32 cellular contexts compared by ENCODE assay signal in genomic region chr7:121777672-121778071, GRCh38.
"Had no signal": no experiment of that assay in that cellular context is flagged by ENCODE, and none has a peak within 500 bp of the region (broad histone marks: within the 10 kb centered on the region; RNA-seq: fewer than 3 reads in every experiment).

No MANE protein-coding gene starts in this region.

- H3K9me3 Mint-ChIP-seq: activated CD4-positive, alpha-beta T cell treated with anti-CD3 and anti-CD28 coated beads, Interleukin-2, amount 10 ng/mL, durations not matched to agents 24 days and 14 days; activated naive CD4-positive, alpha-beta T cell treated with anti-CD3 and anti-CD28 coated beads, Interleukin-2, amount 10 ng/mL, durations not matched to agents 7 days and 5 days; activated naive CD8-positive, alpha-beta T cell treated with anti-CD3 and anti-CD28 coated beads, Interleukin-2, amount 10 ng/mL, durations not matched to agents 7 days and 5 days; activated T-helper 1 cell treated with anti-CD3 and anti-CD28 coated beads, Interleukin-12 subunit alpha, Interleukin-12 subunit beta, Interleukin-2, Interleukin-4 antibody, amounts not matched to agents 30 ng/mL and 10 ng/mL and 1 ng/mL, durations not matched to agents 14 hours and 24 hours and 36 hours; activated T-helper 2 cell treated with anti-CD3 and anti-CD28 coated beads, Interferon-gamma antibody, Interleukin-2, Interleukin-4, amounts not matched to agents 10 μg/mL and 5 μg/mL and 100 μg/mL, durations not matched to agents 14 hours and 24 hours and 36 hours; brain; dendritic cell treated with granulocyte-macrophage colony-stimulating factor and Interleukin-4, amounts not matched to agents 40 ng/mL and 50 ng/mL, for 4 days; endodermal cell; T-helper 2 cell treated with Interferon-gamma antibody and Interleukin-4, amounts not matched to agents 5 μg/mL and 100 μg/mL, for 36 hours had no signal

- H3K27me3 Mint-ChIP-seq: activated CD4-positive, alpha-beta memory T cell treated with anti-CD3 and anti-CD28 coated beads for 36 hours; activated CD4-positive, alpha-beta T cell treated with anti-CD3 and anti-CD28 coated beads for 36 hours; activated CD4-positive, alpha-beta T cell treated with anti-CD3 and anti-CD28 coated beads, Interleukin-2, amount 10 ng/mL, durations not matched to agents 24 days and 14 days; activated CD8-positive, alpha-beta memory T cell treated with anti-CD3 and anti-CD28 coated beads, Interleukin-2, amount 10 ng/mL, durations not matched to agents 7 days and 5 days; activated naive CD4-positive, alpha-beta T cell treated with anti-CD3 and anti-CD28 coated beads, Interleukin-2, amount 10 ng/mL, durations not matched to agents 7 days and 5 days; activated naive CD8-positive, alpha-beta T cell treated with anti-CD3 and anti-CD28 coated beads, Interleukin-2, amount 10 ng/mL, durations not matched to agents 7 days and 5 days; brain; central memory CD8-positive, alpha-beta T cell; dendritic cell treated with granulocyte-macrophage colony-stimulating factor and Interleukin-4, amounts not matched to agents 40 ng/mL and 50 ng/mL, for 4 days; T-helper 17 cell had no signal

- H3K4me1 ChIP-seq: ascending aorta had no signal

- H3K4me3 ChIP-seq: ascending aorta, coronary artery, dorsolateral prefrontal cortex had no signal

- H3K27ac ChIP-seq: ascending aorta, coronary artery, dorsolateral prefrontal cortex, WERI-Rb-1 had no signal

- H3K36me3 Mint-ChIP-seq: activated CD4-positive, alpha-beta memory T cell treated with anti-CD3 and anti-CD28 coated beads for 36 hours; activated CD8-positive, alpha-beta memory T cell treated with anti-CD3 and anti-CD28 coated beads, Interleukin-2, amount 10 ng/mL, durations not matched to agents 7 days and 5 days; activated naive CD4-positive, alpha-beta T cell treated with anti-CD3 and anti-CD28 coated beads, Interleukin-2, amount 10 ng/mL, durations not matched to agents 7 days and 5 days; activated naive CD4-positive, alpha-beta T cell treated with anti-CD3 and anti-CD28 coated beads, Interleukin-2, amount 50 U/mL, for 72 hours; activated naive CD8-positive, alpha-beta T cell treated with anti-CD3 and anti-CD28 coated beads, Interleukin-2, amount 10 ng/mL, durations not matched to agents 7 days and 5 days; brain had no signal

- H3K36me3 ChIP-seq: ascending aorta, WERI-Rb-1 had no signal

- H3K4me1 Mint-ChIP-seq: activated CD4-positive, alpha-beta T cell treated with anti-CD3 and anti-CD28 coated beads for 36 hours; activated CD4-positive, alpha-beta T cell treated with anti-CD3 and anti-CD28 coated beads, Interleukin-2, amount 10 ng/mL, durations not matched to agents 24 days and 14 days; activated CD8-positive, alpha-beta memory T cell treated with anti-CD3 and anti-CD28 coated beads, Interleukin-2, amount 10 ng/mL, durations not matched to agents 7 days and 5 days; activated naive CD4-positive, alpha-beta T cell treated with anti-CD3 and anti-CD28 coated beads, Interleukin-2, amount 10 ng/mL, durations not matched to agents 7 days and 5 days; activated naive CD8-positive, alpha-beta T cell treated with anti-CD3 and anti-CD28 coated beads, Interleukin-2, amount 10 ng/mL, durations not matched to agents 7 days and 5 days; brain; central memory CD8-positive, alpha-beta T cell; endodermal cell; T-helper 17 cell had no signal

- H3K27ac Mint-ChIP-seq: activated CD4-positive, alpha-beta memory T cell treated with anti-CD3 and anti-CD28 coated beads for 36 hours; activated CD4-positive, alpha-beta T cell treated with anti-CD3 and anti-CD28 coated beads for 36 hours; activated CD4-positive, alpha-beta T cell treated with anti-CD3 and anti-CD28 coated beads, Interleukin-2, amount 10 ng/mL, durations not matched to agents 24 days and 14 days; activated CD8-positive, alpha-beta memory T cell treated with anti-CD3 and anti-CD28 coated beads, Interleukin-2, amount 10 ng/mL, durations not matched to agents 7 days and 5 days; activated CD8-positive, alpha-beta T cell treated with anti-CD3 and anti-CD28 coated beads, Interleukin-2, amount 10 ng/mL, durations not matched to agents 7 days and 5 days; activated naive CD4-positive, alpha-beta T cell treated with anti-CD3 and anti-CD28 coated beads, Interleukin-2, amount 10 ng/mL, durations not matched to agents 7 days and 5 days; activated naive CD4-positive, alpha-beta T cell treated with anti-CD3 and anti-CD28 coated beads, Interleukin-2, amount 50 U/mL, for 72 hours; activated naive CD8-positive, alpha-beta T cell treated with anti-CD3 and anti-CD28 coated beads, Interleukin-2, amount 10 ng/mL, durations not matched to agents 7 days and 5 days; activated T-helper 1 cell treated with anti-CD3 and anti-CD28 coated beads, Interleukin-12 subunit alpha, Interleukin-12 subunit beta, Interleukin-2, Interleukin-4 antibody, amounts not matched to agents 30 ng/mL and 10 ng/mL and 1 ng/mL, durations not matched to agents 14 hours and 24 hours and 36 hours; activated T-helper 2 cell treated with anti-CD3 and anti-CD28 coated beads, Interferon-gamma antibody, Interleukin-2, Interleukin-4, amounts not matched to agents 10 μg/mL and 5 μg/mL and 100 μg/mL, durations not matched to agents 14 hours and 24 hours and 36 hours; brain; dendritic cell treated with granulocyte-macrophage colony-stimulating factor and Interleukin-4, amounts not matched to agents 40 ng/mL and 50 ng/mL, for 4 days; endodermal cell; T-helper 17 cell; T-helper 2 cell treated with Interferon-gamma antibody and Interleukin-4, amounts not matched to agents 5 μg/mL and 100 μg/mL, for 36 hours had no signal

- ATAC-seq: activated CD4-positive, alpha-beta T cell treated with anti-CD3 and anti-CD28 coated beads for 36 hours; activated CD8-positive, alpha-beta memory T cell treated with anti-CD3 and anti-CD28 coated beads, Interleukin-2, amount 10 ng/mL, durations not matched to agents 7 days and 5 days; activated CD8-positive, alpha-beta T cell treated with anti-CD3 and anti-CD28 coated beads, Interleukin-2, amount 10 ng/mL, durations not matched to agents 7 days and 5 days; activated naive CD4-positive, alpha-beta T cell treated with anti-CD3 and anti-CD28 coated beads, Interleukin-2, amount 50 U/mL, for 72 hours; esophagus mucosa; T-helper 17 cell had no signal

- H3K4me3 Mint-ChIP-seq: activated CD4-positive, alpha-beta memory T cell treated with anti-CD3 and anti-CD28 coated beads for 36 hours; activated CD4-positive, alpha-beta T cell treated with anti-CD3 and anti-CD28 coated beads for 36 hours; activated CD4-positive, alpha-beta T cell treated with anti-CD3 and anti-CD28 coated beads, Interleukin-2, amount 10 ng/mL, durations not matched to agents 24 days and 14 days; activated CD8-positive, alpha-beta memory T cell treated with anti-CD3 and anti-CD28 coated beads, Interleukin-2, amount 10 ng/mL, durations not matched to agents 7 days and 5 days; activated CD8-positive, alpha-beta T cell treated with anti-CD3 and anti-CD28 coated beads, Interleukin-2, amount 10 ng/mL, durations not matched to agents 7 days and 5 days; activated naive CD4-positive, alpha-beta T cell treated with anti-CD3 and anti-CD28 coated beads, Interleukin-2, amount 10 ng/mL, durations not matched to agents 7 days and 5 days; activated naive CD8-positive, alpha-beta T cell treated with anti-CD3 and anti-CD28 coated beads, Interleukin-2, amount 10 ng/mL, durations not matched to agents 7 days and 5 days; activated T-helper 1 cell treated with anti-CD3 and anti-CD28 coated beads, Interleukin-12 subunit alpha, Interleukin-12 subunit beta, Interleukin-2, Interleukin-4 antibody, amounts not matched to agents 30 ng/mL and 10 ng/mL and 1 ng/mL, durations not matched to agents 14 hours and 24 hours and 36 hours; brain; central memory CD8-positive, alpha-beta T cell; dendritic cell treated with granulocyte-macrophage colony-stimulating factor and Interleukin-4, amounts not matched to agents 40 ng/mL and 50 ng/mL, for 4 days; endodermal cell; T-helper 17 cell; T-helper 2 cell treated with Interferon-gamma antibody and Interleukin-4, amounts not matched to agents 5 μg/mL and 100 μg/mL, for 36 hours had no signal

- H3K27me3 ChIP-seq: ascending aorta had no signal

- DNase-seq: activated CD4-positive, alpha-beta memory T cell treated with anti-CD3 and anti-CD28 coated beads for 36 hours; activated CD4-positive, alpha-beta T cell treated with anti-CD3 and anti-CD28 coated beads for 36 hours; activated CD4-positive, alpha-beta T cell treated with anti-CD3 and anti-CD28 coated beads, Interleukin-2, amount 10 ng/mL, durations not matched to agents 24 days and 14 days; activated CD4-positive, CD25-positive, alpha-beta regulatory T cell; activated CD4-positive, CD25-positive, alpha-beta regulatory T cell treated with anti-CD3 and anti-CD28 coated beads, Interleukin-2, amount 50 U/mL, for 72 hours; activated CD8-positive, alpha-beta memory T cell treated with anti-CD3 and anti-CD28 coated beads, Interleukin-2, amount 10 ng/mL, durations not matched to agents 7 days and 5 days; activated CD8-positive, alpha-beta memory T cell treated with anti-CD3 and anti-CD28 coated beads, Interleukin-2, amount 50 U/mL, for 4 hours; activated CD8-positive, alpha-beta T cell treated with anti-CD3 and anti-CD28 coated beads, Interleukin-2, amount 10 ng/mL, durations not matched to agents 7 days and 5 days; activated effector memory CD4-positive, alpha-beta T cell treated with anti-CD3 and anti-CD28 coated beads, Interleukin-2, amount 50 U/mL, for 16 hours; activated naive CD4-positive, alpha-beta T cell; activated naive CD4-positive, alpha-beta T cell treated with anti-CD3 and anti-CD28 coated beads, Interleukin-2, amount 10 ng/mL, durations not matched to agents 7 days and 5 days; activated naive CD8-positive, alpha-beta T cell treated with anti-CD3 and anti-CD28 coated beads, Interleukin-2, amount 10 ng/mL, durations not matched to agents 7 days and 5 days; activated T-cell treated with anti-CD3 and anti-CD28 coated beads, Interleukin-2, amount 50 U/mL, for 1 hour; activated T-cell treated with anti-CD3 and anti-CD28 coated beads, Interleukin-2, amount 50 U/mL, for 48 hours; dorsolateral prefrontal cortex; effector memory CD4-positive, alpha-beta T cell; endodermal cell; foreskin fibroblast; T-helper 1 cell; T-helper 17 cell; T1000; WERI-Rb-1 had no signal

- H3K9me3 ChIP-seq: ascending aorta had no signal
